ENCODE assay signal across 8 cellular contexts in genomic region chr2:231482806-231483391, GRCh38. TPM values are rescaled to one million over a fixed set of nuclear protein-coding genes. Genes with fewer than 3 reads are reported as not detected.
DNase-seq lines count a peak whose midpoint lies in the region; ATAC-seq and TF ChIP-seq lines count a peak whose summit lies in the region.

No MANE protein-coding gene starts in this region.

- peak overlapping the region; percentile 50 for H3K4me3 ChIP-seq in epithelial cell of proximal tubule (ENCODE audit: low read depth, low read length)

- POLR2A ChIA-PET in GM10248 (lab: Yijun Ruan, JAX) = interaction anchor here (1.0 kb wide), 2 partner anchors 19 to 22 kb away, joined by 3 to 8 read pairs; partner anchors contain the start of gene NCL

- peak; percentile 98 for TF ChIP-seq CTCF in GM10248 (IDR thresholded peaks at IDR 0.05; ENCODE audit: control extremely low read depth, extremely low read depth, low read depth, missing control alignments)
- TF ChIP-seq CTCF in epithelial cell of proximal tubule (conservative IDR thresholded peaks at IDR 0.05; ENCODE audit: low read depth, low read length) = peak; percentile 84

- CTCF ChIA-PET in GM10248 (lab: Yijun Ruan, JAX) = interaction anchor here (0.7 to 4.4 kb wide), 44 partner anchors 9 to 430 kb away, joined by 3 to 103 read pairs (median 4); partner anchors contain the start of genes NCL, NMUR1 and PSMD1

- ATAC-seq in HG02642 (IDR thresholded peaks at IDR 0.05; ENCODE audit: poor library complexity, unreplicated experiment) (peak; percentile 82), GM19328 (IDR thresholded peaks at IDR 0.05; ENCODE audit: unreplicated experiment) (no peak)

- DNase-seq in GM10248 (ENCODE audit: extremely low spot score) (peak; percentile 89), NOMO-1 treated with DMSO at 0.1 percent for 48 hours (lab: John Stamatoyannopoulos, UW; ENCODE audit: unreplicated experiment) (peak; percentile 74), activated T-cell treated with anti-CD3 and anti-CD28 coated beads for 24 hours (ENCODE audit: low read depth) (peak; percentile 65), epithelial cell of proximal tubule (ENCODE audit: low read depth) (no peak), myocyte (ENCODE audit: low read depth) (peak; percentile 63)
- DNase-seq in stimulated activated CD8-positive, alpha-beta memory T cell treated with anti-CD3 and anti-CD28 coated beads, Interleukin-7, amount 100 ng/mL, for 4 hours (ENCODE audit: low read depth in 2 of 2) = peak; percentile 30 to 60

RNA-seq across cellular contexts. Expression of gene NCL, which starts 18.6 kb away (rescaled TPM):
- total RNA-seq in epithelial cell of proximal tubule (141 and 227 TPM in 2 replicates), myocyte (148 and 165 TPM in 2 replicates)
- polyA plus RNA-seq in myocyte (2012) = 202 TPM

RNA-seq across cellular contexts. Expression of gene NMUR1, which starts 47.3 kb away (rescaled TPM):
- not detected in 2 replicates for total RNA-seq in epithelial cell of proximal tubule
- not detected in 2 replicates for total RNA-seq in myocyte
- polyA plus RNA-seq in myocyte (2012) = not detected
